In the genomic region with DNA sequence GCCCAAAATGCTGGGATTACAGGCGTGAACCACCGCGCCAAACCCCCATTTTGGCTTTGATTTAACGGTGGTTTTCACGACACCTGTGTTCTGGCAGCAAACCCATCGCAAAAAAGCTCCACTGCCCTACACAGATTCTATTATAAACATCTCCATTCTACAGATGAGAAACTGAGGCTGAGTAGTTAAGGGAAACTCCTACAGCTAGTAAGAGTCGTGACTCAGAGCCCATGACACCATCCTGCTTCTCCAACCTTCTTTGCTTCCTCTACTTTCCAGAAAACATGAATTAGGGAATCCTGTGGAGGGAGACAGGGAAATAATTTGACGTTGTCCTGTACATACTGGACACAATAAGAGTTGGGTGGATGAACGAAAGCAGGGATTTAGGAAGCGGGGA, we compare ENCODE assay signal across 9 cellular contexts. TPM values are rescaled to one million over a fixed set of nuclear protein-coding genes. Genes with fewer than 3 reads are reported as not detected.
DNase-seq lines count a peak whose midpoint lies in the region; ATAC-seq, FAIRE-seq and TF ChIP-seq lines count a peak whose summit lies in the region.
"Had no signal": no experiment of that assay in that cellular context is flagged by ENCODE, and none has a peak within 500 bp of the region (broad histone marks: within the 10 kb centered on the region; RNA-seq: fewer than 3 reads in every experiment).

No MANE protein-coding gene starts in this region.

- no peak overlapping the region for H3K23ac ChIP-seq in mesenchymal stem cell (ENCODE audit: low read length in 2 of 2)

- WGBS in GM12878 (ENCODE audit: insufficient coverage, insufficient replicate concordance, low lambda C conversion rate, missing lambda C conversion rate) = 70% methylated on average over 10 of the region's 10 CpGs
- WGBS in mesenchymal stem cell = 30% methylated on average over 5 of the region's 10 CpGs
- WGBS in upper lobe of left lung, 2 donors = 55 to 66% methylated on average over 10 of the region's 10 CpGs

- ATAC-seq in Right ventricle myocardium inferior (no peak), GM12878 (no peak; the same call in 2 of the 3 replicates), upper lobe of left lung (ENCODE audit: low FRiP score in 2 of 2) (peak in 1 of 2 donors; percentile 2), HG03045 (IDR thresholded peaks at IDR 0.05; ENCODE audit: unreplicated experiment) (no peak)

- no peaks in the 10 kb centered on the region; the same call in 1 of the 2 replicates for H4K20me1 ChIP-seq in GM12878 (ENCODE audit: control insufficient read depth, insufficient read depth)

- no peak overlapping the region for H3K18ac ChIP-seq in mesenchymal stem cell (ENCODE audit: low read depth in 1 of 2, low read length in 2 of 2)

- 0 out of 2 replicates have a peak overlapping the region, but pooled peaks have one; percentile 57 for H3K9ac ChIP-seq in GM12878 (ENCODE audit: control insufficient read depth, insufficient read depth, low read length)
- H3K9ac ChIP-seq in mesenchymal stem cell (ENCODE audit: low read length) = peak overlapping the region; percentile 87

- TF ChIP-seq RAD21 in GM12878 (IDR thresholded peaks at IDR 0.05; ENCODE audit: insufficient read depth, low read depth, low read length) = no peak

- no peak for FAIRE-seq in GM12878 (lab: Jason Lieb, UNC)
- FAIRE-seq: islet of Langerhans had no signal

- no peaks in the 10 kb centered on the region for H3K9me3 ChIP-seq in GM12878 (replicated peaks; ENCODE audit: control insufficient read depth, insufficient read depth, low read length)
- H3K9me3 ChIP-seq in mesenchymal stem cell (ENCODE audit: control insufficient read depth, low read length) = no peaks in the 10 kb centered on the region
- H3K9me3 ChIP-seq in upper lobe of left lung = no peaks in the 10 kb centered on the region

- TF ChIP-seq EP300 in GM12878 (IDR thresholded peaks at IDR 0.05; ENCODE audit: borderline replicate concordance in 1 of 2, control insufficient read depth in 1 of 2, low read depth in 2 of 2, low read length in 2 of 2) = no peak
- no peak for TF ChIP-seq EP300 in upper lobe of left lung (IDR thresholded peaks at IDR 0.05)

- H3K27ac ChIP-seq in GM12878 (ENCODE audit: control insufficient read depth, insufficient read depth) = no peak overlapping the region; the same call in 1 of the 2 replicates
- no peak overlapping the region for H3K27ac ChIP-seq in mesenchymal stem cell (ENCODE audit: low read length, poor library complexity, severe bottlenecking)
- peak overlapping the region; percentile 82 to 95 (median 89) for H3K27ac ChIP-seq in upper lobe of left lung

- no peak overlapping the region for H3K4ac ChIP-seq in mesenchymal stem cell (ENCODE audit: low read depth in 1 of 2, low read length in 2 of 2)

- H2AK5ac ChIP-seq in mesenchymal stem cell (ENCODE audit: low read length, severe bottlenecking) = no peak overlapping the region

- H3K4me1 ChIP-seq in GM12878 (ENCODE audit: control insufficient read depth, insufficient read depth, low read length) = peaks cover 8% of the 10 kb centered on the region; the same call in 1 of the 2 replicates
- peaks cover 2% of the 10 kb centered on the region for H3K4me1 ChIP-seq in mesenchymal stem cell (ENCODE audit: control insufficient read depth, insufficient read depth, low read depth, low read length)
- peaks cover 16 to 21% (median 17%) of the 10 kb centered on the region in 4 donors for H3K4me1 ChIP-seq in upper lobe of left lung

- no peak overlapping the region for H3K14ac ChIP-seq in mesenchymal stem cell (ENCODE audit: low read length in 2 of 2)

- POLR2A ChIA-PET in GM12878 (lab: Charles Lee) = interaction anchor here (1.6 to 2.6 kb wide), 2 partner anchors 14 to 31 kb away, joined by 3 to 8 read pairs; partner anchors contain the start of gene SAC3D1

- RAD21 ChIA-PET in GM12878 (lab: Charles Lee; ENCODE audit: unreplicated experiment) = interaction anchor here (0.7 to 2.9 kb wide), 3 partner anchors 12 to 95 kb away, joined by 3 to 13 read pairs (median 4); partner anchors contain the start of genes ARL2, FAU, MRPL49 and SAC3D1

- no peak overlapping the region for H2BK15ac ChIP-seq in mesenchymal stem cell (ENCODE audit: low read depth, poor library complexity, severe bottlenecking)

- H3K79me1 ChIP-seq in mesenchymal stem cell (replicated peaks; ENCODE audit: low read length, poor library complexity, severe bottlenecking) = peaks cover 14% of the 10 kb centered on the region

- peak overlapping the region; percentile 97 for H2AFZ ChIP-seq in GM12878 (ENCODE audit: control insufficient read depth, low read depth, low read length)
- peak overlapping the region; percentile 47 for H2AFZ ChIP-seq in mesenchymal stem cell (ENCODE audit: low read depth, low read length)

- in situ Hi-C loops in GM12878 (cut with MboI) = no loop called here

- H3K36me3 ChIP-seq in GM12878 (ENCODE audit: control insufficient read depth in 2 of 2, insufficient read depth in 2 of 2, low read length in 1 of 2) (no peaks in the 10 kb centered on the region; a peak in 1 of 4 replicates), mesenchymal stem cell (ENCODE audit: control insufficient read depth in 1 of 2, insufficient read depth in 2 of 2, low read depth in 1 of 2, low read length in 2 of 2) (peaks cover 13 to 16% of the 10 kb centered on the region in 2 experiments), upper lobe of left lung (peaks cover 0 to 9% (median 4%) of the 10 kb centered on the region in 4 donors)

- DNase-seq in Right ventricle myocardium inferior (ENCODE audit: missing footprints) (peak; percentile 9), cardiac septum (ENCODE audit: low spot score) (no peak), GM12878 (ENCODE audit: low read depth, low spot score) (no peak), mesenchymal stem cell (no peak), upper lobe of left lung (no peak), putamen (ENCODE audit: low spot score) (no peak)
- DNase-seq in activated CD4-positive, CD25-positive, alpha-beta regulatory T cell (lab: John Stamatoyannopoulos, UW) = no peak

- no peak for TF ChIP-seq CTCF in GM12878 (IDR thresholded peaks at IDR 0.05 in 2 of 3, conservative IDR thresholded peaks at IDR 0.05 in 1 of 3; ENCODE audit: control insufficient read depth in 2 of 3, extremely low read depth in 1 of 3, insufficient read depth in 1 of 3, low read depth in 3 of 3, low read length in 3 of 3)
- no peak for TF ChIP-seq CTCF in upper lobe of left lung (IDR thresholded peaks at IDR 0.05)

- H2BK12ac ChIP-seq in mesenchymal stem cell (ENCODE audit: low read length in 2 of 2) = no peak overlapping the region

- CTCF ChIA-PET in GM12878 (lab: Yijun Ruan, JAX) = interaction anchor here (0.6 to 5.4 kb wide), 7 partner anchors 9 to 227 kb away, joined by 3 to 39 read pairs (median 3); partner anchors contain the start of genes ARL2, CAPN1 and CDCA5

- peak overlapping the region; percentile 93 for H3K4me2 ChIP-seq in GM12878 (ENCODE audit: control insufficient read depth, insufficient read depth)
- H3K4me2 ChIP-seq in mesenchymal stem cell (ENCODE audit: low read length, poor library complexity, severe bottlenecking) = peak overlapping the region; percentile 63

- peak overlapping the region; percentile 37; the same call in 1 of the 2 replicates for H3K4me3 ChIP-seq in GM12878
- peak overlapping the region in 1 of 2 experiments; percentile 84 for H3K4me3 ChIP-seq in mesenchymal stem cell (ENCODE audit: insufficient read depth in 1 of 2, low read depth in 1 of 2, low read length in 2 of 2)
- H3K4me3 ChIP-seq in upper lobe of left lung = peak overlapping the region in 3 of 4 donors; percentile 51 to 66 (median 63)

- SMC1A ChIA-PET in GM12878 (lab: Charles Lee; ENCODE audit: uncharacterized antibody, unreplicated experiment) = interaction anchor here (0.9 to 1.6 kb wide), 8 partner anchors 11 to 94 kb away, joined by 3 to 5 read pairs (median 3); partner anchors contain the start of genes BATF2 and FAU

- intact Hi-C loops in Right ventricle myocardium inferior (cut with DNase I) = loop anchor here (2.0 to 5.0 kb wide), 3 partner anchors 14 to 105 kb away; partner anchors contain the start of genes CDCA5, PPP2R5B, SAC3D1 and ZFPL1
- intact Hi-C loops in cardiac septum (cut with DNase I) = loop anchor here (1.0 to 5.0 kb wide), 2 partner anchors 55 to 103 kb away; partner anchors contain the start of genes CDCA5, PPP2R5B and ZFPL1
- intact Hi-C loops in GM12878 (cut with micrococcal nuclease; ENCODE audit: unreplicated experiment) = loop anchor here (2.0 kb wide), 1 partner anchor 52 kb away; no protein-coding TSS in a partner anchor

- H3K27me3 ChIP-seq in GM12878 (replicated peaks in 1 of 2; ENCODE audit: control insufficient read depth in 2 of 2, insufficient read depth in 2 of 2, low read length in 1 of 2) (no peaks in the 10 kb centered on the region), mesenchymal stem cell (ENCODE audit: control insufficient read depth in 1 of 2, insufficient read depth in 1 of 2, low read length in 2 of 2) (no peaks in the 10 kb centered on the region), upper lobe of left lung (no peaks in the 10 kb centered on the region)

- H4K91ac ChIP-seq in mesenchymal stem cell (ENCODE audit: low read length) = no peak overlapping the region

- BruUV-seq in GM12878 (replicated peaks; lab: Mats Ljungman, UMichigan) = no TSS peak

- TF ChIP-seq POLR2A in GM12878 (IDR thresholded peaks at IDR 0.05; ENCODE audit: low read depth, low read length) = no peak
- TF ChIP-seq POLR2A in upper lobe of left lung (IDR thresholded peaks at IDR 0.05) = no peak

- peaks cover 1% of the 10 kb centered on the region; the same call in 1 of the 2 replicates for H3K79me2 ChIP-seq in GM12878 (ENCODE audit: control insufficient read depth, insufficient read depth, low read length)

- H4K8ac ChIP-seq in mesenchymal stem cell (ENCODE audit: low read length) = peak overlapping the region; percentile 94

- H2BK120ac ChIP-seq in mesenchymal stem cell (ENCODE audit: low read depth, low read length) = no peak overlapping the region

- H2BK5ac ChIP-seq in mesenchymal stem cell (ENCODE audit: low read depth, low read length, poor library complexity, severe bottlenecking) = no peak overlapping the region

RNA-seq across cellular contexts. Expression of gene SNX15, which starts 0.4 kb away (rescaled TPM):
- 18.3 TPM for total RNA-seq in Right ventricle myocardium inferior
- total RNA-seq in cardiac septum = 17.0 TPM
- total RNA-seq in GM12878 (2013; cell fraction: nucleolus; rRNA removed) = 9.9 and 10.9 TPM in 2 replicates
- total RNA-seq in GM12878 (2014; rRNA removed) = 17.7 and 18.4 TPM in 2 replicates
- 10.0 and 11.4 TPM in 2 replicates for total RNA-seq in GM12878 (2014; rRNA removed; fragmentation: Illumina TruSeq; extraction: Trizol)
- total RNA-seq in GM12878 (2021) = 23.4 and 24.0 TPM in 2 replicates
- 4.9 TPM for polyA plus RNA-seq in GM12878 (2011; ENCODE audit: low read depth)
- polyA plus RNA-seq in GM12878 (2011; rRNA removed) = 0.39 and 2.7 TPM in 2 replicates
- polyA plus RNA-seq in GM12878 (2011; cell fraction: cytosol; rRNA removed) = 12.2 and 13.6 TPM in 2 replicates
- polyA plus RNA-seq in GM12878 (2011; cell fraction: nucleus; rRNA removed) = 7.6 and 10.8 TPM in 2 replicates
- 11.9 and 13.4 TPM in 2 replicates for polyA plus RNA-seq in GM12878 (2012)
- 0.35 and 14.8 TPM in 2 replicates for polyA plus RNA-seq in GM12878 (2014; fragmentation: Illumina TruSeq; extraction: Trizol)
- 1 to 10 TPM; 2.4 to 3.3 TPM for polyA plus RNA-seq in GM12878 (2014; fragmentation: Nextera tagmentation; extraction: Ambion mirVana)
- 17.4 and 18.3 TPM in 2 replicates for polyA plus RNA-seq in GM12878 (2014; rRNA removed)
- 10 to 100 TPM; 18.3 to 19.8 TPM for polyA plus RNA-seq in GM12878 (2016; fragmentation: Nextera tagmentation; extraction: Ambion mirVana)
- polyA minus RNA-seq in GM12878 (2011; rRNA and poly(A)+ RNA removed) = 3.1 and 6.1 TPM in 2 replicates
- 2.3 and 3.7 TPM in 2 replicates for polyA minus RNA-seq in GM12878 (2011; cell fraction: cytosol; rRNA and poly(A)+ RNA removed)
- polyA minus RNA-seq in GM12878 (2011; cell fraction: nucleus; rRNA and poly(A)+ RNA removed) = 2.2 and 2.6 TPM in 2 replicates
- polyA plus RNA-seq in mesenchymal stem cell (2013, experiment 1 of 2) = 18.5 TPM
- polyA plus RNA-seq in mesenchymal stem cell (2013, experiment 2 of 2) = 17.5 TPM
- total RNA-seq in upper lobe of left lung = 10 to 100 TPM; 14.7 to 32.1 (median 21.2) TPM

RNA-seq across cellular contexts. Expression of gene ARL2, which starts 12.8 kb away (rescaled TPM):
- 131 TPM for total RNA-seq in Right ventricle myocardium inferior
- total RNA-seq in cardiac septum = 120 TPM
- total RNA-seq in GM12878 (2013; cell fraction: nucleolus; rRNA removed) = 12.4 and 13.8 TPM in 2 replicates
- 109 and 113 TPM in 2 replicates for total RNA-seq in GM12878 (2014; rRNA removed)
- total RNA-seq in GM12878 (2014; rRNA removed; fragmentation: Illumina TruSeq; extraction: Trizol) = 46.6 and 49.1 TPM in 2 replicates
- total RNA-seq in GM12878 (2021) = 75.1 and 78.4 TPM in 2 replicates
- polyA plus RNA-seq in GM12878 (2011; ENCODE audit: low read depth) = 38.1 TPM
- polyA plus RNA-seq in GM12878 (2011; rRNA removed) = 31.5 and 71.7 TPM in 2 replicates
- polyA plus RNA-seq in GM12878 (2011; cell fraction: cytosol; rRNA removed) = 70.5 and 91.1 TPM in 2 replicates
- polyA plus RNA-seq in GM12878 (2011; cell fraction: nucleus; rRNA removed) = 45.5 and 46.3 TPM in 2 replicates
- polyA plus RNA-seq in GM12878 (2012) = 65.4 and 81.8 TPM in 2 replicates
- 24.5 and 49.2 TPM in 2 replicates for polyA plus RNA-seq in GM12878 (2014; fragmentation: Illumina TruSeq; extraction: Trizol)
- 10 to 100 TPM in 1 of 2 experiments, 1 to 10 TPM in 1; 4.1 to 18.6 TPM for polyA plus RNA-seq in GM12878 (2014; fragmentation: Nextera tagmentation; extraction: Ambion mirVana)
- 112 and 123 TPM in 2 replicates for polyA plus RNA-seq in GM12878 (2014; rRNA removed)
- polyA plus RNA-seq in GM12878 (2016; fragmentation: Nextera tagmentation; extraction: Ambion mirVana) = 100 to 1,000 TPM; 137 to 138 TPM
- polyA minus RNA-seq in GM12878 (2011; rRNA and poly(A)+ RNA removed) = 18.9 and 28.1 TPM in 2 replicates
- polyA minus RNA-seq in GM12878 (2011; cell fraction: cytosol; rRNA and poly(A)+ RNA removed) = 29.0 and 29.4 TPM in 2 replicates
- 7.7 and 10.0 TPM in 2 replicates for polyA minus RNA-seq in GM12878 (2011; cell fraction: nucleus; rRNA and poly(A)+ RNA removed)
- 86.1 TPM for polyA plus RNA-seq in mesenchymal stem cell (2013, experiment 1 of 2)
- 84.5 TPM for polyA plus RNA-seq in mesenchymal stem cell (2013, experiment 2 of 2)
- total RNA-seq in upper lobe of left lung = 100 to 1,000 TPM in 1 of 6 donors, 10 to 100 TPM in 5; 41.9 to 113 (median 81.2) TPM

RNA-seq across cellular contexts. Expression of gene SAC3D1, which starts 14.2 kb away (rescaled TPM):
- total RNA-seq in Right ventricle myocardium inferior (7.5 TPM), cardiac septum (5.0 TPM), GM12878 (2014; rRNA removed) (11.9 and 16.2 TPM in 2 replicates), GM12878 (2014; rRNA removed; fragmentation: Illumina TruSeq; extraction: Trizol) (6.8 and 8.1 TPM in 2 replicates), GM12878 (2021) (32.5 and 34.9 TPM in 2 replicates), upper lobe of left lung (10 to 100 TPM in 5 of 6 donors, 1 to 10 TPM in 1; 9.1 to 18.9 (median 14.5) TPM)
- 3.2 and 4.1 TPM in 2 replicates for total RNA-seq in GM12878 (2013; cell fraction: nucleolus; rRNA removed)
- polyA plus RNA-seq in GM12878 (2011; ENCODE audit: low read depth) = 1.0 TPM
- polyA plus RNA-seq in GM12878 (2011; rRNA removed) (2.5 and 4.7 TPM in 2 replicates), GM12878 (2014; fragmentation: Illumina TruSeq; extraction: Trizol) (0.40 and 2.9 TPM in 2 replicates), GM12878 (2014; fragmentation: Nextera tagmentation; extraction: Ambion mirVana) (1 to 10 TPM in 1 of 2 experiments, under 1 TPM in 1; 0.16 to 1.7 TPM), GM12878 (2014; rRNA removed) (26.3 and 27.0 TPM in 2 replicates), GM12878 (2016; fragmentation: Nextera tagmentation; extraction: Ambion mirVana) (10 to 100 TPM; 28.6 to 44.6 TPM)
- polyA plus RNA-seq in GM12878 (2011; cell fraction: cytosol; rRNA removed) = 11.3 and 19.5 TPM in 2 replicates
- polyA plus RNA-seq in GM12878 (2011; cell fraction: nucleus; rRNA removed) = 9.7 and 16.3 TPM in 2 replicates
- 11.1 and 12.5 TPM in 2 replicates for polyA plus RNA-seq in GM12878 (2012)
- 5.1 and 7.9 TPM in 2 replicates for polyA minus RNA-seq in GM12878 (2011; rRNA and poly(A)+ RNA removed)
- 5.9 and 11.5 TPM in 2 replicates for polyA minus RNA-seq in GM12878 (2011; cell fraction: cytosol; rRNA and poly(A)+ RNA removed)
- polyA minus RNA-seq in GM12878 (2011; cell fraction: nucleus; rRNA and poly(A)+ RNA removed) = 1.8 and 4.2 TPM in 2 replicates
- 8.2 TPM for polyA plus RNA-seq in mesenchymal stem cell (2013, experiment 1 of 2)
- polyA plus RNA-seq in mesenchymal stem cell (2013, experiment 2 of 2) = 8.5 TPM

RNA-seq across cellular contexts. Expression of gene BATF2, which starts 30.0 kb away (rescaled TPM):
- 1.5 TPM for total RNA-seq in Right ventricle myocardium inferior
- 0.70 TPM for total RNA-seq in cardiac septum
- not detected in 2 replicates for total RNA-seq in GM12878 (2013; cell fraction: nucleolus; rRNA removed)
- total RNA-seq in GM12878 (2014; rRNA removed) = 0.51 and 0.93 TPM in 2 replicates
- total RNA-seq in GM12878 (2014; rRNA removed; fragmentation: Illumina TruSeq; extraction: Trizol) = 0.28 and 0.45 TPM in 2 replicates
- total RNA-seq in GM12878 (2021) = 0.98 and 1.1 TPM in 2 replicates
- 0.13 TPM for polyA plus RNA-seq in GM12878 (2011; ENCODE audit: low read depth)
- not detected in 2 replicates for polyA plus RNA-seq in GM12878 (2011; rRNA removed)
- 0.03 and 0.06 TPM in 2 replicates for polyA plus RNA-seq in GM12878 (2011; cell fraction: cytosol; rRNA removed)
- polyA plus RNA-seq in GM12878 (2011; cell fraction: nucleus; rRNA removed) = 0.20 TPM in 1 of 2 replicates, not detected in the other
- 0.44 and 0.54 TPM in 2 replicates for polyA plus RNA-seq in GM12878 (2012)
- polyA plus RNA-seq in GM12878 (2014; fragmentation: Illumina TruSeq; extraction: Trizol) = 0.38 and 0.52 TPM in 2 replicates
- under 1 TPM; 0.18 to 0.24 TPM for polyA plus RNA-seq in GM12878 (2014; fragmentation: Nextera tagmentation; extraction: Ambion mirVana)
- 0.49 and 0.81 TPM in 2 replicates for polyA plus RNA-seq in GM12878 (2014; rRNA removed)
- polyA plus RNA-seq in GM12878 (2016; fragmentation: Nextera tagmentation; extraction: Ambion mirVana) = under 1 TPM; 0.26 to 0.27 TPM
- polyA minus RNA-seq in GM12878 (2011; rRNA and poly(A)+ RNA removed) = 0.21 TPM in 1 of 2 replicates, not detected in the other
- polyA minus RNA-seq in GM12878 (2011; cell fraction: cytosol; rRNA and poly(A)+ RNA removed) = not detected in 2 replicates
- not detected in 2 replicates for polyA minus RNA-seq in GM12878 (2011; cell fraction: nucleus; rRNA and poly(A)+ RNA removed)
- polyA plus RNA-seq in mesenchymal stem cell (2013, experiment 1 of 2) = 2.2 TPM
- polyA plus RNA-seq in mesenchymal stem cell (2013, experiment 2 of 2) = 2.3 TPM
- 10 to 100 TPM in 1 of 6 donors, 1 to 10 TPM in 5; 1.7 to 36.7 (median 6.0) TPM for total RNA-seq in upper lobe of left lung

RNA-seq across cellular contexts. Expression of gene NAALADL1, which starts 31.5 kb away (rescaled TPM):
- total RNA-seq in Right ventricle myocardium inferior = 3.4 TPM
- 3.5 TPM for total RNA-seq in cardiac septum
- total RNA-seq in GM12878 (2013; cell fraction: nucleolus; rRNA removed) = 0.95 and 1.0 TPM in 2 replicates
- 4.7 TPM in 2 replicates for total RNA-seq in GM12878 (2014; rRNA removed)
- 2.7 and 4.2 TPM in 2 replicates for total RNA-seq in GM12878 (2014; rRNA removed; fragmentation: Illumina TruSeq; extraction: Trizol)
- 3.3 and 4.0 TPM in 2 replicates for total RNA-seq in GM12878 (2021)
- polyA plus RNA-seq in GM12878 (2011; ENCODE audit: low read depth) = 6.5 TPM
- 0.24 and 0.77 TPM in 2 replicates for polyA plus RNA-seq in GM12878 (2011; rRNA removed)
- 0.25 and 0.70 TPM in 2 replicates for polyA plus RNA-seq in GM12878 (2011; cell fraction: cytosol; rRNA removed)
- polyA plus RNA-seq in GM12878 (2011; cell fraction: nucleus; rRNA removed) = 1.5 and 2.4 TPM in 2 replicates
- polyA plus RNA-seq in GM12878 (2012) = 11.2 and 13.3 TPM in 2 replicates
- polyA plus RNA-seq in GM12878 (2014; fragmentation: Illumina TruSeq; extraction: Trizol) = 0.27 and 1.6 TPM in 2 replicates
- polyA plus RNA-seq in GM12878 (2014; fragmentation: Nextera tagmentation; extraction: Ambion mirVana) = 1 to 10 TPM; 1.3 TPM
- 5.5 and 7.1 TPM in 2 replicates for polyA plus RNA-seq in GM12878 (2014; rRNA removed)
- polyA plus RNA-seq in GM12878 (2016; fragmentation: Nextera tagmentation; extraction: Ambion mirVana) = 1 to 10 TPM; 1.1 to 1.4 TPM
- 0.15 TPM in 1 of 2 replicates, not detected in the other for polyA minus RNA-seq in GM12878 (2011; rRNA and poly(A)+ RNA removed)
- polyA minus RNA-seq in GM12878 (2011; cell fraction: cytosol; rRNA and poly(A)+ RNA removed) = not detected in 2 replicates
- not detected in 2 replicates for polyA minus RNA-seq in GM12878 (2011; cell fraction: nucleus; rRNA and poly(A)+ RNA removed)
- polyA plus RNA-seq in mesenchymal stem cell (2013, experiment 1 of 2) = 0.40 TPM
- polyA plus RNA-seq in mesenchymal stem cell (2013, experiment 2 of 2) = 0.29 TPM
- 10 to 100 TPM in 2 of 6 donors, 1 to 10 TPM in 4; 5.9 to 27.2 (median 9.1) TPM for total RNA-seq in upper lobe of left lung

Comparison
In these comparisons a context has a peak if more than half of its experiments do, and no peak if none do; other contexts are left out.
1. H3K27ac ChIP-seq: peak in upper lobe of left lung (4 of 4); none in GM12878 (single experiment) and mesenchymal stem cell (single experiment).